1 cellular context compared by ENCODE assay signal in the genomic region with DNA sequence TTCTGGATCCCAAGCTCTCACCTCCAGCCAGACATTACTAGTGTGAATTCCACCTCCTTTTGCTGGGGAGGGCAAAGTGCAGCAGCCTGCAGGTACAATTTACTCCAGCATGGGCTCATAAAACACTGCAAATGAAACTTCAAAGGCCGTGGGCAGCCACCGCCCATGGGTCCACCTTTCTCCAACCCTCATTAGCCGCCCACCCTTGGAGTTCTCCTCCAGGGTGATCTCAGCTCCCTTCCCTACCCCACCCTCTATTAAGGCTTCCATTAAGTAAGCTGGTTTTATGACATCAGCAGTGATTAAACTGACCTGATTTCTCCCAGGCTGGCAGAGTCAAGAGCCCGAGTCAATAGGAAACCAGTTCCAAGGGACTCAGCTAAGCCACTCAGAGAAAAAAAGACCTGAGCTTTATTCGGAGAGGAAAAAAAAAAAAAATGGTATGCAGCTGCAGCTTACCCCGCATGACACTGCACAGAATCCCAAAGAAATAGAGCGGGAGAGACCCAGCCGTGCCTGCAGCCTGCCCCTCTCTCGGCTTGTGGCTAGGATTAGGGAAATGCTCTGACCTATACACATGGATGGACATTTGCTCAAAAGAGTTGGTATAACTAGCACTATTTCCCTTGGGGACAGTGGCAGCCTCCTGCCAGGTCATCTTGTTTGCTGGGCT.
TF ChIP-seq lines count a peak whose summit lies in the region.

No MANE protein-coding gene starts in this region.

TF ChIP-seq in HEK293, 187 proteins besides CTCF, POLR2A, EP300 and RAD21 (continued from another document and continues in another):
- TF ChIP-seq, protein P1, sequence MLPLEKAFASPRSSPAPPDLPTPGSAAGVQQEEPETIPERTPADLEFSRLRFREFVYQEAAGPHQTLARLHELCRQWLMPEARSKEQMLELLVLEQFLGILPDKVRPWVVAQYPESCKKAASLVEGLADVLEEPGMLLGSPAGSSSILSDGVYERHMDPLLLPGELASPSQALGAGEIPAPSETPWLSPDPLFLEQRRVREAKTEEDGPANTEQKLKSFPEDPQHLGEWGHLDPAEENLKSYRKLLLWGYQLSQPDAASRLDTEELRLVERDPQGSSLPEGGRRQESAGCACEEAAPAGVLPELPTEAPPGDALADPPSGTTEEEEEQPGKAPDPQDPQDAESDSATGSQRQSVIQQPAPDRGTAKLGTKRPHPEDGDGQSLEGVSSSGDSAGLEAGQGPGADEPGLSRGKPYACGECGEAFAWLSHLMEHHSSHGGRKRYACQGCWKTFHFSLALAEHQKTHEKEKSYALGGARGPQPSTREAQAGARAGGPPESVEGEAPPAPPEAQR (tag by site-specific recombination; IDR thresholded peaks at IDR 0.05), result no peak
- TF ChIP-seq ZSCAN30 (tag by site-specific recombination; IDR thresholded peaks at IDR 0.05) (no peak), ZNF514 (tag by site-specific recombination; IDR thresholded peaks at IDR 0.05) (no peak), ZNF48 (tag by site-specific recombination; IDR thresholded peaks at IDR 0.05) (no peak), ZNF677 (tag by site-specific recombination; IDR thresholded peaks at IDR 0.05) (no peak), ZNF146 (tag by site-specific recombination; IDR thresholded peaks at IDR 0.05) (no peak), ZNF292 (tag by site-specific recombination; IDR thresholded peaks at IDR 0.05; ENCODE audit: borderline replicate concordance, low read depth) (no peak), ZNF335 (tag by site-specific recombination; conservative IDR thresholded peaks at IDR 0.05) (no peak), ZBTB48 (tag by site-specific recombination; IDR thresholded peaks at IDR 0.05) (no peak), OSR2 (tag by site-specific recombination; IDR thresholded peaks at IDR 0.05) (no peak), ZEB2 (tag by site-specific recombination; IDR thresholded peaks at IDR 0.05) (no peak), ZNF2 (tag by site-specific recombination; IDR thresholded peaks at IDR 0.05) (no peak), REPIN1 (tag by site-specific recombination; IDR thresholded peaks at IDR 0.05; ENCODE audit: low read depth) (no peak), HOXD13 (CRISPR knock-in tag; IDR thresholded peaks at IDR 0.05; ENCODE audit: borderline replicate concordance) (peak; percentile 74), ZIC2 (tag by site-specific recombination; IDR thresholded peaks at IDR 0.05) (peak; percentile 86), ZNF610 (tag by site-specific recombination; IDR thresholded peaks at IDR 0.05; ENCODE audit: borderline replicate concordance) (no peak), ZNF791 (tag by site-specific recombination; IDR thresholded peaks at IDR 0.05) (no peak), SP7 (tag by site-specific recombination; IDR thresholded peaks at IDR 0.05) (peak; percentile 92), ZNF302 (tag by site-specific recombination; IDR thresholded peaks at IDR 0.05; ENCODE audit: low read depth) (no peak), TCF7L2 (IDR thresholded peaks at IDR 0.05; ENCODE audit: borderline replicate concordance, low read depth, low read length) (peak; percentile 92), ZFP69B (tag by site-specific recombination; IDR thresholded peaks at IDR 0.05) (0 out of 2 replicates have a peak, but pooled peaks have one; percentile 35), ZNF658 (tag by site-specific recombination; IDR thresholded peaks at IDR 0.05) (no peak), ZNF521 (tag by site-specific recombination; IDR thresholded peaks at IDR 0.05) (no peak), ZNF211 (tag by site-specific recombination; IDR thresholded peaks at IDR 0.05; ENCODE audit: low read depth) (no peak), ZFHX2 (tag by site-specific recombination; conservative IDR thresholded peaks at IDR 0.05) (peak; percentile 97)
- TF ChIP-seq, protein P2, sequence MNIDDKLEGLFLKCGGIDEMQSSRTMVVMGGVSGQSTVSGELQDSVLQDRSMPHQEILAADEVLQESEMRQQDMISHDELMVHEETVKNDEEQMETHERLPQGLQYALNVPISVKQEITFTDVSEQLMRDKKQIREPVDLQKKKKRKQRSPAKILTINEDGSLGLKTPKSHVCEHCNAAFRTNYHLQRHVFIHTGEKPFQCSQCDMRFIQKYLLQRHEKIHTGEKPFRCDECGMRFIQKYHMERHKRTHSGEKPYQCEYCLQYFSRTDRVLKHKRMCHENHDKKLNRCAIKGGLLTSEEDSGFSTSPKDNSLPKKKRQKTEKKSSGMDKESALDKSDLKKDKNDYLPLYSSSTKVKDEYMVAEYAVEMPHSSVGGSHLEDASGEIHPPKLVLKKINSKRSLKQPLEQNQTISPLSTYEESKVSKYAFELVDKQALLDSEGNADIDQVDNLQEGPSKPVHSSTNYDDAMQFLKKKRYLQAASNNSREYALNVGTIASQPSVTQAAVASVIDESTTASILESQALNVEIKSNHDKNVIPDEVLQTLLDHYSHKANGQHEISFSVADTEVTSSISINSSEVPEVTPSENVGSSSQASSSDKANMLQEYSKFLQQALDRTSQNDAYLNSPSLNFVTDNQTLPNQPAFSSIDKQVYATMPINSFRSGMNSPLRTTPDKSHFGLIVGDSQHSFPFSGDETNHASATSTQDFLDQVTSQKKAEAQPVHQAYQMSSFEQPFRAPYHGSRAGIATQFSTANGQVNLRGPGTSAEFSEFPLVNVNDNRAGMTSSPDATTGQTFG (tag by site-specific recombination; IDR thresholded peaks at IDR 0.05; ENCODE audit: borderline replicate concordance), result no peak
- TF ChIP-seq, protein P3, sequence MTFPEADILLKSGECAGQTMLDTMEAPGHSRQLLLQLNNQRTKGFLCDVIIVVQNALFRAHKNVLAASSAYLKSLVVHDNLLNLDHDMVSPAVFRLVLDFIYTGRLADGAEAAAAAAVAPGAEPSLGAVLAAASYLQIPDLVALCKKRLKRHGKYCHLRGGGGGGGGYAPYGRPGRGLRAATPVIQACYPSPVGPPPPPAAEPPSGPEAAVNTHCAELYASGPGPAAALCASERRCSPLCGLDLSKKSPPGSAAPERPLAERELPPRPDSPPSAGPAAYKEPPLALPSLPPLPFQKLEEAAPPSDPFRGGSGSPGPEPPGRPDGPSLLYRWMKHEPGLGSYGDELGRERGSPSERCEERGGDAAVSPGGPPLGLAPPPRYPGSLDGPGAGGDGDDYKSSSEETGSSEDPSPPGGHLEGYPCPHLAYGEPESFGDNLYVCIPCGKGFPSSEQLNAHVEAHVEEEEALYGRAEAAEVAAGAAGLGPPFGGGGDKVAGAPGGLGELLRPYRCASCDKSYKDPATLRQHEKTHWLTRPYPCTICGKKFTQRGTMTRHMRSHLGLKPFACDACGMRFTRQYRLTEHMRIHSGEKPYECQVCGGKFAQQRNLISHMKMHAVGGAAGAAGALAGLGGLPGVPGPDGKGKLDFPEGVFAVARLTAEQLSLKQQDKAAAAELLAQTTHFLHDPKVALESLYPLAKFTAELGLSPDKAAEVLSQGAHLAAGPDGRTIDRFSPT (tag by site-specific recombination; IDR thresholded peaks at IDR 0.05), result no peak
- TF ChIP-seq, protein P4, sequence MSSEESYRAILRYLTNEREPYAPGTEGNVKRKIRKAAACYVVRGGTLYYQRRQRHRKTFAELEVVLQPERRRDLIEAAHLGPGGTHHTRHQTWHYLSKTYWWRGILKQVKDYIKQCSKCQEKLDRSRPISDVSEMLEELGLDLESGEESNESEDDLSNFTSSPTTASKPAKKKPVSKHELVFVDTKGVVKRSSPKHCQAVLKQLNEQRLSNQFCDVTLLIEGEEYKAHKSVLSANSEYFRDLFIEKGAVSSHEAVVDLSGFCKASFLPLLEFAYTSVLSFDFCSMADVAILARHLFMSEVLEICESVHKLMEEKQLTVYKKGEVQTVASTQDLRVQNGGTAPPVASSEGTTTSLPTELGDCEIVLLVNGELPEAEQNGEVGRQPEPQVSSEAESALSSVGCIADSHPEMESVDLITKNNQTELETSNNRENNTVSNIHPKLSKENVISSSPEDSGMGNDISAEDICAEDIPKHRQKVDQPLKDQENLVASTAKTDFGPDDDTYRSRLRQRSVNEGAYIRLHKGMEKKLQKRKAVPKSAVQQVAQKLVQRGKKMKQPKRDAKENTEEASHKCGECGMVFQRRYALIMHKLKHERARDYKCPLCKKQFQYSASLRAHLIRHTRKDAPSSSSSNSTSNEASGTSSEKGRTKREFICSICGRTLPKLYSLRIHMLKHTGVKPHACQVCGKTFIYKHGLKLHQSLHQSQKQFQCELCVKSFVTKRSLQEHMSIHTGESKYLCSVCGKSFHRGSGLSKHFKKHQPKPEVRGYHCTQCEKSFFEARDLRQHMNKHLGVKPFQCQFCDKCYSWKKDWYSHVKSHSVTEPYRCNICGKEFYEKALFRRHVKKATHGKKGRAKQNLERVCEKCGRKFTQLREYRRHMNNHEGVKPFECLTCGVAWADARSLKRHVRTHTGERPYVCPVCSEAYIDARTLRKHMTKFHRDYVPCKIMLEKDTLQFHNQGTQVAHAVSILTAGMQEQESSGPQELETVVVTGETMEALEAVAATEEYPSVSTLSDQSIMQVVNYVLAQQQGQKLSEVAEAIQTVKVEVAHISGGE (tag by site-specific recombination; conservative IDR thresholded peaks at IDR 0.05; ENCODE audit: low read depth), result no peak
- TF ChIP-seq, protein P5, sequence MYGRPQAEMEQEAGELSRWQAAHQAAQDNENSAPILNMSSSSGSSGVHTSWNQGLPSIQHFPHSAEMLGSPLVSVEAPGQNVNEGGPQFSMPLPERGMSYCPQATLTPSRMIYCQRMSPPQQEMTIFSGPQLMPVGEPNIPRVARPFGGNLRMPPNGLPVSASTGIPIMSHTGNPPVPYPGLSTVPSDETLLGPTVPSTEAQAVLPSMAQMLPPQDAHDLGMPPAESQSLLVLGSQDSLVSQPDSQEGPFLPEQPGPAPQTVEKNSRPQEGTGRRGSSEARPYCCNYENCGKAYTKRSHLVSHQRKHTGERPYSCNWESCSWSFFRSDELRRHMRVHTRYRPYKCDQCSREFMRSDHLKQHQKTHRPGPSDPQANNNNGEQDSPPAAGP (tag by site-specific recombination; IDR thresholded peaks at IDR 0.05), result peak; percentile 94
- TF ChIP-seq, protein P6, sequence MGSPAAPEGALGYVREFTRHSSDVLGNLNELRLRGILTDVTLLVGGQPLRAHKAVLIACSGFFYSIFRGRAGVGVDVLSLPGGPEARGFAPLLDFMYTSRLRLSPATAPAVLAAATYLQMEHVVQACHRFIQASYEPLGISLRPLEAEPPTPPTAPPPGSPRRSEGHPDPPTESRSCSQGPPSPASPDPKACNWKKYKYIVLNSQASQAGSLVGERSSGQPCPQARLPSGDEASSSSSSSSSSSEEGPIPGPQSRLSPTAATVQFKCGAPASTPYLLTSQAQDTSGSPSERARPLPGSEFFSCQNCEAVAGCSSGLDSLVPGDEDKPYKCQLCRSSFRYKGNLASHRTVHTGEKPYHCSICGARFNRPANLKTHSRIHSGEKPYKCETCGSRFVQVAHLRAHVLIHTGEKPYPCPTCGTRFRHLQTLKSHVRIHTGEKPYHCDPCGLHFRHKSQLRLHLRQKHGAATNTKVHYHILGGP (tag by site-specific recombination; IDR thresholded peaks at IDR 0.05), result no peak
- TF ChIP-seq, protein P7, sequence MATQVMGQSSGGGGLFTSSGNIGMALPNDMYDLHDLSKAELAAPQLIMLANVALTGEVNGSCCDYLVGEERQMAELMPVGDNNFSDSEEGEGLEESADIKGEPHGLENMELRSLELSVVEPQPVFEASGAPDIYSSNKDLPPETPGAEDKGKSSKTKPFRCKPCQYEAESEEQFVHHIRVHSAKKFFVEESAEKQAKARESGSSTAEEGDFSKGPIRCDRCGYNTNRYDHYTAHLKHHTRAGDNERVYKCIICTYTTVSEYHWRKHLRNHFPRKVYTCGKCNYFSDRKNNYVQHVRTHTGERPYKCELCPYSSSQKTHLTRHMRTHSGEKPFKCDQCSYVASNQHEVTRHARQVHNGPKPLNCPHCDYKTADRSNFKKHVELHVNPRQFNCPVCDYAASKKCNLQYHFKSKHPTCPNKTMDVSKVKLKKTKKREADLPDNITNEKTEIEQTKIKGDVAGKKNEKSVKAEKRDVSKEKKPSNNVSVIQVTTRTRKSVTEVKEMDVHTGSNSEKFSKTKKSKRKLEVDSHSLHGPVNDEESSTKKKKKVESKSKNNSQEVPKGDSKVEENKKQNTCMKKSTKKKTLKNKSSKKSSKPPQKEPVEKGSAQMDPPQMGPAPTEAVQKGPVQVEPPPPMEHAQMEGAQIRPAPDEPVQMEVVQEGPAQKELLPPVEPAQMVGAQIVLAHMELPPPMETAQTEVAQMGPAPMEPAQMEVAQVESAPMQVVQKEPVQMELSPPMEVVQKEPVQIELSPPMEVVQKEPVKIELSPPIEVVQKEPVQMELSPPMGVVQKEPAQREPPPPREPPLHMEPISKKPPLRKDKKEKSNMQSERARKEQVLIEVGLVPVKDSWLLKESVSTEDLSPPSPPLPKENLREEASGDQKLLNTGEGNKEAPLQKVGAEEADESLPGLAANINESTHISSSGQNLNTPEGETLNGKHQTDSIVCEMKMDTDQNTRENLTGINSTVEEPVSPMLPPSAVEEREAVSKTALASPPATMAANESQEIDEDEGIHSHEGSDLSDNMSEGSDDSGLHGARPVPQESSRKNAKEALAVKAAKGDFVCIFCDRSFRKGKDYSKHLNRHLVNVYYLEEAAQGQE (tag by site-specific recombination; IDR thresholded peaks at IDR 0.05), result no peak
- TF ChIP-seq, protein P8, sequence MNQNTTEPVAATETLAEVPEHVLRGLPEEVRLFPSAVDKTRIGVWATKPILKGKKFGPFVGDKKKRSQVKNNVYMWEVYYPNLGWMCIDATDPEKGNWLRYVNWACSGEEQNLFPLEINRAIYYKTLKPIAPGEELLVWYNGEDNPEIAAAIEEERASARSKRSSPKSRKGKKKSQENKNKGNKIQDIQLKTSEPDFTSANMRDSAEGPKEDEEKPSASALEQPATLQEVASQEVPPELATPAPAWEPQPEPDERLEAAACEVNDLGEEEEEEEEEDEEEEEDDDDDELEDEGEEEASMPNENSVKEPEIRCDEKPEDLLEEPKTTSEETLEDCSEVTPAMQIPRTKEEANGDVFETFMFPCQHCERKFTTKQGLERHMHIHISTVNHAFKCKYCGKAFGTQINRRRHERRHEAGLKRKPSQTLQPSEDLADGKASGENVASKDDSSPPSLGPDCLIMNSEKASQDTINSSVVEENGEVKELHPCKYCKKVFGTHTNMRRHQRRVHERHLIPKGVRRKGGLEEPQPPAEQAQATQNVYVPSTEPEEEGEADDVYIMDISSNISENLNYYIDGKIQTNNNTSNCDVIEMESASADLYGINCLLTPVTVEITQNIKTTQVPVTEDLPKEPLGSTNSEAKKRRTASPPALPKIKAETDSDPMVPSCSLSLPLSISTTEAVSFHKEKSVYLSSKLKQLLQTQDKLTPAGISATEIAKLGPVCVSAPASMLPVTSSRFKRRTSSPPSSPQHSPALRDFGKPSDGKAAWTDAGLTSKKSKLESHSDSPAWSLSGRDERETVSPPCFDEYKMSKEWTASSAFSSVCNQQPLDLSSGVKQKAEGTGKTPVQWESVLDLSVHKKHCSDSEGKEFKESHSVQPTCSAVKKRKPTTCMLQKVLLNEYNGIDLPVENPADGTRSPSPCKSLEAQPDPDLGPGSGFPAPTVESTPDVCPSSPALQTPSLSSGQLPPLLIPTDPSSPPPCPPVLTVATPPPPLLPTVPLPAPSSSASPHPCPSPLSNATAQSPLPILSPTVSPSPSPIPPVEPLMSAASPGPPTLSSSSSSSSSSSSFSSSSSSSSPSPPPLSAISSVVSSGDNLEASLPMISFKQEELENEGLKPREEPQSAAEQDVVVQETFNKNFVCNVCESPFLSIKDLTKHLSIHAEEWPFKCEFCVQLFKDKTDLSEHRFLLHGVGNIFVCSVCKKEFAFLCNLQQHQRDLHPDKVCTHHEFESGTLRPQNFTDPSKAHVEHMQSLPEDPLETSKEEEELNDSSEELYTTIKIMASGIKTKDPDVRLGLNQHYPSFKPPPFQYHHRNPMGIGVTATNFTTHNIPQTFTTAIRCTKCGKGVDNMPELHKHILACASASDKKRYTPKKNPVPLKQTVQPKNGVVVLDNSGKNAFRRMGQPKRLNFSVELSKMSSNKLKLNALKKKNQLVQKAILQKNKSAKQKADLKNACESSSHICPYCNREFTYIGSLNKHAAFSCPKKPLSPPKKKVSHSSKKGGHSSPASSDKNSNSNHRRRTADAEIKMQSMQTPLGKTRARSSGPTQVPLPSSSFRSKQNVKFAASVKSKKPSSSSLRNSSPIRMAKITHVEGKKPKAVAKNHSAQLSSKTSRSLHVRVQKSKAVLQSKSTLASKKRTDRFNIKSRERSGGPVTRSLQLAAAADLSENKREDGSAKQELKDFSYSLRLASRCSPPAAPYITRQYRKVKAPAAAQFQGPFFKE (tag by site-specific recombination; IDR thresholded peaks at IDR 0.05; ENCODE audit: borderline replicate concordance), result no peak
